Comparison of ENCODE assay signal across 1 cellular context in genomic region chr3:129602730-129603560, GRCh38.
TF ChIP-seq lines count a peak whose summit lies in the region.

No MANE protein-coding gene starts in this region.

TF ChIP-seq in GM23338, 12 proteins besides CTCF, POLR2A, EP300 and RAD21 (continued from another document):
- TF ChIP-seq ZNF462 (CRISPR knock-in tag; IDR thresholded peaks at IDR 0.05) (no peak), EZH2 (IDR thresholded peaks at IDR 0.05; ENCODE audit: low read depth, unreplicated experiment) (no peak)
TF ChIP-seq in GM23338: peak in this region for 0.
